In the genomic region with DNA sequence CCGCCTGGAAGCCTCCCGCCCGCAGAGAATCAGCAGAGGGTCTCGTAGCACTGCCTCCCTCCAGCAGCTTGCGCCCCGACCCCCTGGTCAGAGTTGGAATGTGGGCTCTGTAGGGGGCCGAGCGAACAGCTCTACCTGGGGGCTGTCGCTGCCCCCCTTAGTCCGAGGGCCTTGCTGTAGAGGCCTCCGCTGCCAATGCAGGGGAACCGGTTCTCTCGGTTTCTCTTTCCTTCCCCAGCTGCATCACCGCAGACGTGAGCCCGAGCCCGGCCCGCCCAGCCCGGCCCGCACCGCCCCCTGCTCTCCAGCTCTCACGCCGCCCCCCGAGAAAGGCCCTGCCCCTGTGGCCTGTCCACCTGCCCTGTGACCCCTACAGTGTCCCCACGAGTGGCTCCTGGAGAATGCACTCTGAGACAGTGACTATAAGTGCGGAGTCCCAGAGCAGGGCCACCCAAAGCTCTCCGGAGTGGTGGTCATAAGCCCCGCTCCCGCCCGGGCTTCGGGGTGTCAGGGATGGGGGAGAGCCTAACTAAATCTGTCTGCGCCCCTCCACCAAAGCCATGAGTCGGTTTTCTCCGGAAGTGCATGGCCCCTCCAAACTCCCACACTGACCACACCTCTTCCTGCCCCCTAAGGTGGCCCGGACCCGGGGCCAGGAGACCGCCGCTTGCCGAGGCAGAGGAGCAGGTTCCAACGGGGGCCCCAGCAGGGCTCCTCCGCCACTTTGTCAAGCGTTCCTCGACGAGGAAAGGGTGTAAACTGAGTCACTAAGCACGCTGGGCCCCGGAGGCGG, we compare ENCODE assay signal across 8 cellular contexts. TPM values are rescaled to one million over a fixed set of nuclear protein-coding genes. Genes with fewer than 3 reads are reported as not detected.
DNase-seq lines count a peak whose midpoint lies in the region; ATAC-seq and TF ChIP-seq lines count a peak whose summit lies in the region.

No MANE protein-coding gene starts in this region.

- H3K36me3 Mint-ChIP-seq in neural crest cell (ENCODE audit: low read depth) = no peaks in the 10 kb centered on the region

- H3K27ac Mint-ChIP-seq in neural crest cell (ENCODE audit: unreplicated experiment) = no peak overlapping the region

- no peaks in the 10 kb centered on the region for H3K27me3 ChIP-seq in RWPE2 (ENCODE audit: insufficient read depth, poor library complexity, severe bottlenecking)

- no peaks in the 10 kb centered on the region for H3K4me1 ChIP-seq in RWPE2 (ENCODE audit: insufficient read depth, poor library complexity, severe bottlenecking)

- H3K4me3 Mint-ChIP-seq in neural crest cell = peak overlapping the region; percentile 15

- peak; percentile 94 for DNase-seq in DMS53 (lab: John Stamatoyannopoulos, UW)
- DNase-seq in RWPE2 (ENCODE audit: low spot score) = peak; percentile 56
- DNase-seq in epithelial cell of esophagus (ENCODE audit: low read depth) = peak; percentile 90
- no peak for DNase-seq in neural crest cell (ENCODE audit: low read depth, low spot score)
- no peak for DNase-seq in T1000 (lab: John Stamatoyannopoulos, UW)
- no peak for DNase-seq in foreskin melanocyte
- no peak for DNase-seq in NCI-H1048 (lab: John Stamatoyannopoulos, UW)

- H3K36me3 ChIP-seq in RWPE2 (ENCODE audit: low read depth) = no peaks in the 10 kb centered on the region

- H3K4me3 ChIP-seq in RWPE2 (ENCODE audit: severe bottlenecking) = peak overlapping the region; percentile 56
- peak overlapping the region; percentile 66 for H3K4me3 ChIP-seq in epithelial cell of esophagus (ENCODE audit: low read length)

- H3K9me3 ChIP-seq in RWPE2 (ENCODE audit: severe bottlenecking) = no peaks in the 10 kb centered on the region

- H3K27ac ChIP-seq in RWPE2 (ENCODE audit: poor library complexity, severe bottlenecking) = peak overlapping the region; percentile 62

- peak; percentile 26 for ATAC-seq in GM21723 (IDR thresholded peaks at IDR 0.05; ENCODE audit: unreplicated experiment)
- ATAC-seq in RWPE2 (ENCODE audit: low read depth) = peak; percentile 10; the same call in 2 of the 3 replicates

- no peak for TF ChIP-seq CTCF in RWPE2 (IDR thresholded peaks at IDR 0.05; ENCODE audit: poor library complexity, severe bottlenecking)
- TF ChIP-seq CTCF in epithelial cell of esophagus (IDR thresholded peaks at IDR 0.05; ENCODE audit: insufficient read depth, low read depth, low read length, missing control alignments) = no peak
- TF ChIP-seq CTCF in neural crest cell (conservative IDR thresholded peaks at IDR 0.05) = no peak

- peaks cover 88% of the 10 kb centered on the region for H3K27me3 Mint-ChIP-seq in neural crest cell (ENCODE audit: low read depth)

- no peaks in the 10 kb centered on the region for H3K9me3 Mint-ChIP-seq in neural crest cell

- H3K4me1 Mint-ChIP-seq in neural crest cell = peaks cover 18% of the 10 kb centered on the region

RNA-seq across cellular contexts. Expression of a gene that starts 1.7 kb away (rescaled TPM):
- 1.4 and 2.5 TPM in 2 replicates for total RNA-seq in neural crest cell

RNA-seq across cellular contexts. Expression of a gene that starts 59.6 kb away (rescaled TPM):
- 19.5 and 25.0 TPM in 2 replicates for total RNA-seq in neural crest cell

Comparison
In these comparisons a context has a peak if more than half of its experiments do, and no peak if none do; other contexts are left out.
1. DNase-seq: peak in DMS53 (single experiment), RWPE2 (single experiment) and epithelial cell of esophagus (single experiment); none in neural crest cell (single experiment), T1000 (single experiment), foreskin melanocyte (single experiment) and NCI-H1048 (single experiment).